In the genomic region with DNA sequence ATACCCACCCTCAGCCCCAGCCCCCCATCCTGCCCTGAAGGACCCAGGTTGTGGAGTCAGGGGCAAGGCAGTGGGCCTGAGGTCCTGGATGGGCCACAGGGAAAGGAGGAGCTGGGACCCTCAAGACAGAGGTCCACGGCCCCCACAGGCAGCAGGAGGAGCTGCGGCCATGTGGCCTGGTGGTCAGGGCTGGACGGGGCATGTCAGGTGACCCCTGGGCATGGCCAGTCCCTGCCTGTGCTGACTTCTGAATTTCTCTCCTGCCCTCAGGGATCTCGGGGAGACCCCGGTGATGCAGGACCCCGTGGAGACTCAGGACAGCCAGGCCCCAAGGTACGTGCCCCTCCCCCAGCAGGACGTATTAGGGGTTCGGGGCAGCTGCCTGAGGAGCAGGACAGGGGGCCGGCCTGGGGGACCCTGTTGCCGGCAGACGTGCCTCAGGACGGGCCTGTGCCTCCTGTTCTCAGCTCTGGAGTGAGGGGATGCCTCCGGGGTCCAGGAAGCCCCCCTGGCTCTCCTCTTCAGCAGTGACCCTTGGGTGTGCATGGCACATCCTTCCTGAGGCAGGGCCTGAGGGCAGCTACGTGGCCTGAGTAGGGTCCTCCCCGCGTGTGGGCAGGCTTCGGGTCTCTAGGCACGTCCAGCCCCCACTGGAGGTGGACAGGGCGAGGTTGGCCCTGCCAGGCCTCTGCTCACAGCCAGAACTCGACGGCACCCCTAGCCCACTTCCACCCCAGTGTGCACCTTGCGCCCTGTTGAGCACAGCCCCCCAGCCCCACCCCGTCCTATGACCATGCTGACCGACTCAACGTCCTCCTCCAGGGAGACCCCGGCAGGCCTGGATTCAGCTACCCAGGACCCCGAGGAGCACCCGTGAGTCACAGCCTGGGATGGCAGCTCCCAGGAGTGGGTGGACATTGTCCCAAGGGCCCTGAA, we compare ENCODE assay signal across 1 cellular context.
TF ChIP-seq lines count a peak whose summit lies in the region.

No MANE protein-coding gene starts in this region.

TF ChIP-seq in HepG2, 621 proteins besides CTCF, POLR2A, EP300 and RAD21:
- TF ChIP-seq, protein P1, sequence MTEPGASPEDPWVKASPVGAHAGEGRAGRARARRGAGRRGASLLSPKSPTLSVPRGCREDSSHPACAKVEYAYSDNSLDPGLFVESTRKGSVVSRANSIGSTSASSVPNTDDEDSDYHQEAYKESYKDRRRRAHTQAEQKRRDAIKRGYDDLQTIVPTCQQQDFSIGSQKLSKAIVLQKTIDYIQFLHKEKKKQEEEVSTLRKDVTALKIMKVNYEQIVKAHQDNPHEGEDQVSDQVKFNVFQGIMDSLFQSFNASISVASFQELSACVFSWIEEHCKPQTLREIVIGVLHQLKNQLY (CRISPR knock-in tag; IDR thresholded peaks at IDR 0.05): no peak
- TF ChIP-seq HMGXB4 (CRISPR knock-in tag; IDR thresholded peaks at IDR 0.05; ENCODE audit: borderline replicate concordance in 1 of 2, low read depth in 1 of 2): no peak
- TF ChIP-seq SNRNP70 (IDR thresholded peaks at IDR 0.05; ENCODE audit: low read depth, low read length): no peak
- no peak for TF ChIP-seq ARID2 (CRISPR knock-in tag; IDR thresholded peaks at IDR 0.05; ENCODE audit: borderline replicate concordance)
- TF ChIP-seq MAZ (IDR thresholded peaks at IDR 0.05; ENCODE audit: borderline replicate concordance, low read depth, low read length): no peak
- no peak for TF ChIP-seq MAZ (CRISPR knock-in tag; IDR thresholded peaks at IDR 0.05; ENCODE audit: low read depth)
